ENCODE assay signal across 19 cellular contexts in genomic region chr6:147311218-147311617, GRCh38.
"Had no signal": no experiment of that assay in that cellular context is flagged by ENCODE, and none has a peak within 500 bp of the region (broad histone marks: within the 10 kb centered on the region; RNA-seq: fewer than 3 reads in every experiment).

No MANE protein-coding gene starts in this region.

- H3K4me3 Mint-ChIP-seq: activated CD8-positive, alpha-beta memory T cell treated with anti-CD3 and anti-CD28 coated beads, Interleukin-2, amount 10 ng/mL, durations not matched to agents 7 days and 5 days; activated naive CD8-positive, alpha-beta T cell treated with anti-CD3 and anti-CD28 coated beads for 36 hours; activated T-cell treated with anti-CD3 and anti-CD28 coated beads, Interleukin-2, amount 50 U/mL, for 24 hours; memory B cell; natural killer cell; type B pancreatic cell had no signal

- H3K9me3 Mint-ChIP-seq: activated naive CD8-positive, alpha-beta T cell treated with anti-CD3 and anti-CD28 coated beads for 36 hours; activated T-cell treated with anti-CD3 and anti-CD28 coated beads, Interleukin-2, amount 50 U/mL, for 24 hours; memory B cell; natural killer cell; type B pancreatic cell had no signal

- DNase-seq: activated CD4-positive, alpha-beta T cell treated with anti-CD3 and anti-CD28 coated beads, Interleukin-2, amount 50 U/mL, for 48 hours; activated CD4-positive, CD25-positive, alpha-beta regulatory T cell treated with anti-CD3 and anti-CD28 coated beads, Interleukin-2, amount 50 U/mL, for 72 hours; activated CD8-positive, alpha-beta memory T cell treated with anti-CD3 and anti-CD28 coated beads, Interleukin-2, amount 10 ng/mL, durations not matched to agents 7 days and 5 days; activated gamma-delta T cell; activated naive CD8-positive, alpha-beta T cell treated with anti-CD3 and anti-CD28 coated beads for 36 hours; activated T-cell treated with anti-CD3 and anti-CD28 coated beads, Interleukin-2, amount 50 U/mL, for 24 hours; effector memory CD4-positive, alpha-beta T cell; foreskin melanocyte; head of caudate nucleus; kidney; left ventricle myocardium inferior; natural killer cell; nucleus accumbens; stimulated activated CD4-positive, alpha-beta T cell treated with anti-CD3 and anti-CD28 coated beads, Interleukin-12 subunit alpha, Interleukin-12 subunit beta, amount 100 ng/mL, for 4 hours; stimulated activated naive CD4-positive, alpha-beta T cell treated with Interleukin-2 at 50 U/mL for 16 hours had no signal

- H3K4me3 ChIP-seq: coronary artery, left ventricle myocardium inferior had no signal

- H3K4me1 ChIP-seq: left ventricle myocardium inferior had no signal

- H3K27ac Mint-ChIP-seq: activated CD8-positive, alpha-beta memory T cell treated with anti-CD3 and anti-CD28 coated beads, Interleukin-2, amount 10 ng/mL, durations not matched to agents 7 days and 5 days; activated T-cell treated with anti-CD3 and anti-CD28 coated beads, Interleukin-2, amount 50 U/mL, for 24 hours; memory B cell; natural killer cell; type B pancreatic cell had no signal

- H3K9me3 ChIP-seq: left ventricle myocardium inferior had no signal

- H3K27ac ChIP-seq: coronary artery, left ventricle myocardium inferior had no signal

- H3K4me1 Mint-ChIP-seq: activated CD8-positive, alpha-beta memory T cell treated with anti-CD3 and anti-CD28 coated beads, Interleukin-2, amount 10 ng/mL, durations not matched to agents 7 days and 5 days; activated naive CD8-positive, alpha-beta T cell treated with anti-CD3 and anti-CD28 coated beads for 36 hours had no signal

- H3K27me3 Mint-ChIP-seq: activated CD8-positive, alpha-beta memory T cell treated with anti-CD3 and anti-CD28 coated beads, Interleukin-2, amount 10 ng/mL, durations not matched to agents 7 days and 5 days; activated naive CD8-positive, alpha-beta T cell treated with anti-CD3 and anti-CD28 coated beads for 36 hours; activated T-cell treated with anti-CD3 and anti-CD28 coated beads, Interleukin-2, amount 50 U/mL, for 24 hours; memory B cell; type B pancreatic cell had no signal

- ATAC-seq: activated CD8-positive, alpha-beta memory T cell treated with anti-CD3 and anti-CD28 coated beads, Interleukin-2, amount 10 ng/mL, durations not matched to agents 7 days and 5 days; natural killer cell; sciatic nerve had no signal
